Comparison of ENCODE assay signal across 31 cellular contexts in the genomic region with DNA sequence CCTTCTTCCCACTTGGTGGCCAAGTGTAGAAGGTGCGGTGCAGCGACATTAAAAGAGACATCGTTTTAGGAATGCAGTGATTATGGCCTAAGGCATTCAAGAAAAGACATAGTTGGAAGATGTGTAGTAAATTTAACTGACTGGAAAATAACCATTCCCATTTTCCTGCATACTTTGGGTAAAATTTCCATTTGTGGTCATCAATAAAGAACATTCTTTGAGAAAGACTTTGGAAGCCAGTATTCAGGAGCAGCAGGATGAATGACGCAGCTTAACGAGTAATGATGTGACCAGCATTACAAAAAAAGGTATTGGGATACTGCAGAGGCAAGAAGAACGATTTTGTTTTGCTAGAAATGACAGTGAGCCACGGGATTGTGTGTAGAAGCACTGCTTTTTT. TPM values are rescaled to one million over a fixed set of nuclear protein-coding genes. Genes with fewer than 3 reads are reported as not detected.
A peak's percentile ranks its signal among the peaks of the same experiment; 100 is the strongest.
DNase-seq lines count a peak whose midpoint lies in the region; ATAC-seq and TF ChIP-seq lines count a peak whose summit lies in the region.
"Had no signal": no experiment of that assay in that cellular context is flagged by ENCODE, and none has a peak within 500 bp of the region (broad histone marks: within the 10 kb centered on the region; RNA-seq: fewer than 3 reads in every experiment).

No MANE protein-coding gene starts in this region.

- H3F3A ChIP-seq in SK-N-SH (replicated peaks; ENCODE audit: insufficient read depth) = peaks cover 7% of the 10 kb centered on the region

- no peaks in the 10 kb centered on the region for H3K9me3 ChIP-seq in SK-N-SH
- H3K9me3 ChIP-seq: lower lobe of right lung, prostate gland, testis, vagina had no signal

- peaks cover 24% of the 10 kb centered on the region for H3K4me1 Mint-ChIP-seq in stimulated activated naive CD8-positive, alpha-beta T cell treated with anti-CD3 and anti-CD28 coated beads, Interleukin-15, amount 100 ng/mL, for 72 hours
- H3K4me1 Mint-ChIP-seq in nephron progenitor cell = peaks cover 7% of the 10 kb centered on the region
- H3K4me1 Mint-ChIP-seq: stimulated activated effector memory CD8-positive, alpha-beta T cell treated with anti-CD3 and anti-CD28 coated beads, Interleukin-12 subunit alpha, Interleukin-12 subunit beta, amount 100 ng/mL, for 72 hours had no signal

- TF ChIP-seq CTCF in SK-N-SH (IDR thresholded peaks at IDR 0.05) = no peak
- TF ChIP-seq CTCF in nephron progenitor cell (IDR thresholded peaks at IDR 0.05) = no peak

- H3K27ac Mint-ChIP-seq in stimulated activated naive CD8-positive, alpha-beta T cell treated with anti-CD3 and anti-CD28 coated beads, Interleukin-15, amount 100 ng/mL, for 72 hours = no peak overlapping the region
- H3K27ac Mint-ChIP-seq in nephron progenitor cell = no peak overlapping the region
- H3K27ac Mint-ChIP-seq: activated CD8-positive, alpha-beta T cell treated with anti-CD3 and anti-CD28 coated beads for 36 hours; stimulated activated effector memory CD8-positive, alpha-beta T cell treated with anti-CD3 and anti-CD28 coated beads, Interleukin-12 subunit alpha, Interleukin-12 subunit beta, amount 100 ng/mL, for 72 hours had no signal

- no peaks in the 10 kb centered on the region for H3K9me2 ChIP-seq in SK-N-SH

- CTCF ChIA-PET in SK-N-SH (lab: Yijun Ruan, JAX) = interaction anchor here (1.1 to 4.9 kb wide), 3 partner anchors 10 to 296 kb away, joined by 4 to 38 read pairs (median 20); no protein-coding TSS in a partner anchor

- TF ChIP-seq EP300 in SK-N-SH (IDR thresholded peaks at IDR 0.05; ENCODE audit: borderline replicate concordance in 1 of 2, low read depth in 1 of 2, low read length in 1 of 2) = no peak

- no peaks in the 10 kb centered on the region for H3K27me3 ChIP-seq in SK-N-SH (ENCODE audit: insufficient read depth)
- H3K27me3 ChIP-seq: testis, vagina had no signal

- H3K4me2 ChIP-seq in SK-N-SH = no peak overlapping the region

- peaks cover 17% of the 10 kb centered on the region for H3K27me3 Mint-ChIP-seq in stimulated activated naive CD8-positive, alpha-beta T cell treated with anti-CD3 and anti-CD28 coated beads, Interleukin-15, amount 100 ng/mL, for 72 hours
- H3K27me3 Mint-ChIP-seq in nephron progenitor cell (ENCODE audit: low read depth, poor library complexity) = peaks cover 34% of the 10 kb centered on the region

- H3K79me2 ChIP-seq in SK-N-SH (ENCODE audit: insufficient read depth) = peaks cover 1% of the 10 kb centered on the region; the same call in 1 of the 2 replicates

- no peak for DNase-seq in stimulated activated naive CD8-positive, alpha-beta T cell treated with anti-CD3 and anti-CD28 coated beads, Interleukin-15, amount 100 ng/mL, for 72 hours
- no peak for DNase-seq in stimulated activated naive CD8-positive, alpha-beta T cell treated with anti-CD3 and anti-CD28 coated beads, Interleukin-15, Interleukin-2, amounts not matched to agents 100 U/mL and 50 U/mL, for 24 hours
- DNase-seq in SK-N-SH (no peak), fibroblast of peridontal ligament (ENCODE audit: extremely low read depth) (peak; percentile 56), nephron progenitor cell (no peak)
- DNase-seq in stimulated activated CD4-positive, alpha-beta T cell treated with anti-CD3 and anti-CD28 coated beads, Interleukin-1b, Interleukin-23, amount 100 ng/mL, for 48 hours = no peak
- DNase-seq: activated CD4-positive, CD25-positive, alpha-beta regulatory T cell treated with anti-CD3 and anti-CD28 coated beads, Interleukin-2, amount 50 U/mL, for 72 hours; activated gamma-delta T cell; activated T-cell treated with anti-CD3 and anti-CD28 coated beads for 4 hours; central memory CD4-positive, alpha-beta T cell; glutamatergic neuron; MV-4-11; NCI-H146; NCI-H2171; NCI-H524; NK-92 treated with Interleukin-12 subunit alpha and Interleukin-12 subunit beta, amount 100 ng/mL, for 24 hours; SIG-M5; small intestine had no signal

- no peaks in the 10 kb centered on the region for H3K36me3 ChIP-seq in SK-N-SH (replicated peaks in 1 of 2; ENCODE audit: control insufficient read depth in 1 of 2, insufficient read depth in 2 of 2, low read length in 1 of 2)
- H3K36me3 ChIP-seq: lower lobe of right lung, prostate gland, vagina had no signal

- no peak for ATAC-seq in stimulated activated naive CD8-positive, alpha-beta T cell treated with anti-CD3 and anti-CD28 coated beads, Interleukin-15, amount 100 ng/mL, for 72 hours
- ATAC-seq in stimulated activated naive CD8-positive, alpha-beta T cell treated with anti-CD3 and anti-CD28 coated beads, Interleukin-15, Interleukin-2, amounts not matched to agents 100 U/mL and 50 U/mL, for 24 hours = no peak
- ATAC-seq in esophagus mucosa = no peak
- no peak for ATAC-seq in HG03108 (IDR thresholded peaks at IDR 0.05; ENCODE audit: unreplicated experiment)

- H2AFZ ChIP-seq in SK-N-SH (ENCODE audit: low read depth) = peak overlapping the region; percentile 17; the same call in 1 of the 2 replicates

- no peaks in the 10 kb centered on the region for H3K36me3 Mint-ChIP-seq in nephron progenitor cell (ENCODE audit: low read depth)
- H3K36me3 Mint-ChIP-seq: stimulated activated effector memory CD8-positive, alpha-beta T cell treated with anti-CD3 and anti-CD28 coated beads, Interleukin-12 subunit alpha, Interleukin-12 subunit beta, amount 100 ng/mL, for 72 hours had no signal

- H3K9ac ChIP-seq in SK-N-SH = no peak overlapping the region

- no peak for TF ChIP-seq RAD21 in SK-N-SH (IDR thresholded peaks at IDR 0.05; ENCODE audit: low read length)

- H3K27ac ChIP-seq in SK-N-SH (ENCODE audit: low read depth in 2 of 2, low read length in 1 of 2) = no peak overlapping the region
- H3K27ac ChIP-seq: lower lobe of right lung, prostate gland, testis, vagina had no signal

- no peaks in the 10 kb centered on the region for H3K9me3 Mint-ChIP-seq in stimulated activated naive CD8-positive, alpha-beta T cell treated with anti-CD3 and anti-CD28 coated beads, Interleukin-15, amount 100 ng/mL, for 72 hours
- H3K9me3 Mint-ChIP-seq in nephron progenitor cell = no peaks in the 10 kb centered on the region
- H3K9me3 Mint-ChIP-seq: activated CD8-positive, alpha-beta T cell treated with anti-CD3 and anti-CD28 coated beads for 36 hours; stimulated activated effector memory CD8-positive, alpha-beta T cell treated with anti-CD3 and anti-CD28 coated beads, Interleukin-12 subunit alpha, Interleukin-12 subunit beta, amount 100 ng/mL, for 72 hours had no signal

- WGBS in SK-N-SH (ENCODE audit: low lambda C conversion rate) = 65% methylated on average over 7 of the region's 7 CpGs

- H3K4me3 ChIP-seq in SK-N-SH (ENCODE audit: low read depth in 2 of 2, low read length in 1 of 2) = no peak overlapping the region

- H4K20me1 ChIP-seq in SK-N-SH (ENCODE audit: insufficient read depth) = no peaks in the 10 kb centered on the region

- POLR2A ChIA-PET in SK-N-SH (lab: Yijun Ruan, JAX) = no interaction called here

- H3K4me1 ChIP-seq in SK-N-SH (ENCODE audit: control insufficient read depth in 1 of 2, insufficient read depth in 2 of 2, low read depth in 1 of 2, low read length in 1 of 2) = peaks cover under 1 to 2% of the 10 kb centered on the region in 2 experiments; a peak in 2 of 4 replicates
- H3K4me1 ChIP-seq: prostate gland, vagina had no signal

- H3K4me3 Mint-ChIP-seq in stimulated activated naive CD8-positive, alpha-beta T cell treated with anti-CD3 and anti-CD28 coated beads, Interleukin-15, amount 100 ng/mL, for 72 hours = peak overlapping the region; percentile 65 to 75
- no peak overlapping the region for H3K4me3 Mint-ChIP-seq in nephron progenitor cell
- H3K4me3 Mint-ChIP-seq: stimulated activated effector memory CD8-positive, alpha-beta T cell treated with anti-CD3 and anti-CD28 coated beads, Interleukin-12 subunit alpha, Interleukin-12 subunit beta, amount 100 ng/mL, for 72 hours had no signal

TF ChIP-seq in SK-N-SH, 30 proteins besides CTCF, POLR2A, EP300 and RAD21:
- no peak for TF ChIP-seq NFIC (IDR thresholded peaks at IDR 0.05; ENCODE audit: borderline replicate concordance)
- peak; percentile 7; the same call in 1 of the 2 replicates for TF ChIP-seq JUND (IDR thresholded peaks at IDR 0.05)
- peak; percentile 26; the same call in 1 of the 2 replicates for TF ChIP-seq TCF12 (IDR thresholded peaks at IDR 0.05)

RNA-seq across cellular contexts. Expression of a gene that starts 7.0 kb away (rescaled TPM):
- polyA plus RNA-seq in SK-N-SH (2012; rRNA removed) = 17.7 and 18.8 TPM in 2 replicates
- 24.6 and 37.6 TPM in 2 replicates for polyA plus RNA-seq in SK-N-SH (2012; cell fraction: cytosol; rRNA removed)
- 5.1 and 6.7 TPM in 2 replicates for polyA plus RNA-seq in SK-N-SH (2012; cell fraction: nucleus; rRNA removed)
- 28.4 TPM for total RNA-seq in esophagus mucosa

RNA-seq across cellular contexts. Expression of a gene that starts 10.7 kb away (rescaled TPM):
- polyA plus RNA-seq in SK-N-SH (2012; rRNA removed) = not detected in 2 replicates
- 0.04 and 0.05 TPM in 2 replicates for polyA plus RNA-seq in SK-N-SH (2012; cell fraction: cytosol; rRNA removed)
- polyA plus RNA-seq in SK-N-SH (2012; cell fraction: nucleus; rRNA removed) = 0.05 TPM in 1 of 2 replicates, not detected in the other
- total RNA-seq in esophagus mucosa = not detected
- total RNA-seq: activated CD8-positive, alpha-beta T cell treated with anti-CD3 and anti-CD28 coated beads for 36 hours; dermis blood vessel endothelial cell; H1; kidney epithelial cell; lower lobe of right lung; mucosa of gallbladder; vagina had no signal
- polyA plus RNA-seq: AG04450, H1, small intestine had no signal

RNA-seq across cellular contexts. Expression of a gene that starts 18.8 kb away (rescaled TPM):
- 0.03 and 0.11 TPM in 2 replicates for polyA plus RNA-seq in SK-N-SH (2012; rRNA removed)
- polyA plus RNA-seq in SK-N-SH (2012; cell fraction: cytosol; rRNA removed) = 0.05 and 0.09 TPM in 2 replicates
- 0.07 TPM in 1 of 2 replicates, not detected in the other for polyA plus RNA-seq in SK-N-SH (2012; cell fraction: nucleus; rRNA removed)
- total RNA-seq in esophagus mucosa = not detected
- total RNA-seq: activated CD8-positive, alpha-beta T cell treated with anti-CD3 and anti-CD28 coated beads for 36 hours; H1; kidney epithelial cell; lower lobe of right lung; mucosa of gallbladder; prostate gland; vagina had no signal
- polyA plus RNA-seq: H1 had no signal

RNA-seq across cellular contexts. Expression of a gene that starts 52.0 kb away (rescaled TPM):
- polyA plus RNA-seq in SK-N-SH (2012; rRNA removed) = 0.30 and 0.37 TPM in 2 replicates
- polyA plus RNA-seq in SK-N-SH (2012; cell fraction: cytosol; rRNA removed) = 0.26 and 0.27 TPM in 2 replicates
- polyA plus RNA-seq in SK-N-SH (2012; cell fraction: nucleus; rRNA removed) = 0.81 and 0.89 TPM in 2 replicates
- not detected for total RNA-seq in esophagus mucosa
- total RNA-seq: vagina had no signal

RNA-seq across cellular contexts. Expression of a gene that starts 52.9 kb away (rescaled TPM):
- 0.38 and 0.55 TPM in 2 replicates for polyA plus RNA-seq in SK-N-SH (2012; rRNA removed)
- 0.41 and 0.52 TPM in 2 replicates for polyA plus RNA-seq in SK-N-SH (2012; cell fraction: cytosol; rRNA removed)
- 0.15 and 0.50 TPM in 2 replicates for polyA plus RNA-seq in SK-N-SH (2012; cell fraction: nucleus; rRNA removed)
- total RNA-seq in esophagus mucosa = 0.12 TPM
- total RNA-seq: activated CD8-positive, alpha-beta T cell treated with anti-CD3 and anti-CD28 coated beads for 36 hours had no signal
